In the genomic region with DNA sequence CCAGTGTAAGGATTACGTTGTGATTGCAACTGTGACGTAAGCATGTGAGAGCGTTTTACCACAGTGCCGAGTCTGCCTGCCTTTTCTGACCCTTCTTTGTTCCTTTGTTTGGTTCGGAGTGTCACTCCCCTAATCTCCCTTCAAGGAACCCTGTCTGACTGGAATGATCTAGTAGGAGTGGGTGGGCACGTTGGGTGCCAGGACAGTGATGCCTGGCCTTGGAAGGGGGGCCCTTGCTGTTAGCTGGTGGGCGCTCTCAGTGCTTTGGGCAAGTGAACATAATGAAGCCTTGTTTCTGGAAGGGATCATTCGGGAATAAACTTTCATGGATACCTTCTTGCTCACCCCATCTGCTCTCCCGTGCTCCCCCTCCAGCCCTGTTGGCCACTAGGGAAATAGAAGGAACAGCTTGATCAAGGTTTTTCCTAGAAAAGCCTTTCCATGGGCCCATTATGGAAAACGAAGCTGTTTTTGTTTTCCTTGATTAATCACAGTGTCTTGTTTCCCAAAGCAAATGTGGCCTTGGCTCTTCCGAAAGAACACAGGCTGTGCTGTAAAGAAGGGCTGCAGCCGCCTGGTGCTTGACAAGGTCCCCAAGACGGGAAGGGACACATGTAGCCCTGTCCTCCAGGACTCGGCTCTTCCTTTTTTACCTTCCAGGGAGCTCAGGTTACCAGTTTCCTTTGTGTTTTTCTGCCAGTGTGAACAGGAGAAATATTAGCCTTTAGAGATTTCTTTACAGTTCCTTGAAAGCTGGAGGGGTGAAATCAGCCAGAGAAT, we compare ENCODE assay signal across 21 cellular contexts.
A peak's percentile ranks its signal among the peaks of the same experiment; 100 is the strongest.
DNase-seq lines count a peak whose midpoint lies in the region; ATAC-seq and TF ChIP-seq lines count a peak whose summit lies in the region.
"Had no signal": no experiment of that assay in that cellular context is flagged by ENCODE, and none has a peak within 500 bp of the region (broad histone marks: within the 10 kb centered on the region; RNA-seq: fewer than 3 reads in every experiment).

No MANE protein-coding gene starts in this region.

- dilution Hi-C loops in IMR-90 (cut with HindIII; ENCODE audit: low sequenced_read_pairs, unreplicated experiment): no loop called here

- H3K79me1 ChIP-seq in IMR-90 (ENCODE audit: low read depth in 1 of 2, low read length in 2 of 2) (no peaks in the 10 kb centered on the region), neuronal stem cell (ENCODE audit: low read depth, low read length) (no peaks in the 10 kb centered on the region)

- peak overlapping the region; percentile 50 for H3K14ac ChIP-seq in IMR-90 (replicated peaks; ENCODE audit: low read depth, low read length)
- H3K14ac ChIP-seq in neuronal stem cell (ENCODE audit: low read length): no peak overlapping the region

- POLR2A ChIA-PET in Caco-2 (lab: Charles Lee) (no interaction called here), IMR-90 (lab: Charles Lee; ENCODE audit: unreplicated experiment) (no interaction called here), MCF 10A (lab: Yijun Ruan, JAX) (interaction anchor here (0.5 to 0.6 kb wide), 2 partner anchors 75 to 200 kb away, joined by 3 read pairs; no protein-coding TSS in a partner anchor)

- H3K4me3 Mint-ChIP-seq in Caco-2 (ENCODE audit: unreplicated experiment) (no peak overlapping the region), MCF 10A (ENCODE audit: unreplicated experiment) (no peak overlapping the region)
- H3K4me3 Mint-ChIP-seq: activated T-helper 17 cell treated with anti-CD3 and anti-CD28 coated beads, Interleukin-2, amount 50 U/mL, for 72 hours had no signal

- H2BK5ac ChIP-seq in IMR-90 (ENCODE audit: low read depth, low read length, poor library complexity, severe bottlenecking) (no peak overlapping the region), neuronal stem cell (ENCODE audit: low read length) (no peak overlapping the region)

- TF ChIP-seq POLR2A in IMR-90 (IDR thresholded peaks at IDR 0.05; ENCODE audit: low read depth, low read length) (no peak), suprapubic skin (IDR thresholded peaks at IDR 0.05) (no peak)

- CTCF ChIA-PET in Caco-2 (lab: Charles Lee) (interaction anchor here (1.3 kb wide), 1 partner anchor 209 kb away, joined by 3 read pairs; no protein-coding TSS in a partner anchor), IMR-90 (lab: Yijun Ruan, JAX) (no interaction called here), MCF 10A (lab: Yijun Ruan, JAX) (interaction anchor here (1.5 kb wide), 1 partner anchor 12 kb away, joined by 4 read pairs; no protein-coding TSS in a partner anchor)

- no peaks in the 10 kb centered on the region for H3K27me3 Mint-ChIP-seq in Caco-2 (ENCODE audit: insufficient read depth, unreplicated experiment)
- H3K27me3 Mint-ChIP-seq in MCF 10A (ENCODE audit: insufficient read depth, unreplicated experiment): no peaks in the 10 kb centered on the region
- H3K27me3 Mint-ChIP-seq: activated T-helper 17 cell treated with anti-CD3 and anti-CD28 coated beads, Interleukin-2, amount 50 U/mL, for 72 hours had no signal

- H4K20me1 ChIP-seq in IMR-90 (ENCODE audit: insufficient read depth, low read length) (no peaks in the 10 kb centered on the region), fibroblast of lung (ENCODE audit: control insufficient read depth, extremely low read depth, insufficient read depth, low read length) (no peaks in the 10 kb centered on the region)

- H4K8ac ChIP-seq in IMR-90 (ENCODE audit: low read depth in 2 of 2, low read length in 2 of 2) (peak overlapping the region; percentile 44 to 65; a peak in 2 of 4 replicates), neuronal stem cell (ENCODE audit: low read depth, low read length) (no peak overlapping the region)

- in situ Hi-C loops in IMR-90 (cut with MboI; ENCODE audit: low sequenced_read_pairs): no loop called here

- no peak overlapping the region for H2AK9ac ChIP-seq in IMR-90 (replicated peaks; ENCODE audit: low read depth, low read length, poor library complexity)

- no peak overlapping the region for H3K27ac ChIP-seq in IMR-90 (ENCODE audit: insufficient read depth, low read length)
- H3K27ac ChIP-seq in fibroblast of lung (ENCODE audit: insufficient read depth, low read length): no peak overlapping the region
- H3K27ac ChIP-seq in neuronal stem cell (replicated peaks; ENCODE audit: low read length): no peak overlapping the region
- H3K27ac ChIP-seq in suprapubic skin: no peak overlapping the region
- H3K27ac ChIP-seq: ovary had no signal

- H3K36me3 Mint-ChIP-seq in Caco-2 (ENCODE audit: insufficient read depth, unreplicated experiment): no peaks in the 10 kb centered on the region
- no peaks in the 10 kb centered on the region for H3K36me3 Mint-ChIP-seq in MCF 10A (ENCODE audit: insufficient read depth, unreplicated experiment)

- H3K9ac ChIP-seq in IMR-90 (ENCODE audit: low read depth, low read length) (no peak overlapping the region), fibroblast of lung (ENCODE audit: insufficient read depth, low read length) (no peak overlapping the region), neuronal stem cell (ENCODE audit: low read depth, low read length, poor library complexity) (no peak overlapping the region)

- H2BK20ac ChIP-seq in IMR-90 (ENCODE audit: low read depth, low read length): peak overlapping the region; percentile 82

- no peak overlapping the region; the same call in 1 of the 2 replicates for H3K18ac ChIP-seq in IMR-90 (ENCODE audit: low read depth, low read length)
- H3K18ac ChIP-seq in neuronal stem cell (ENCODE audit: low read length): peak overlapping the region; percentile 53

- no peak for TF ChIP-seq RAD21 in IMR-90 (IDR thresholded peaks at IDR 0.05; ENCODE audit: low read length)

- peak overlapping the region; percentile 61 for H3K4ac ChIP-seq in IMR-90 (ENCODE audit: low read depth, low read length)
- no peak overlapping the region for H3K4ac ChIP-seq in neuronal stem cell (ENCODE audit: low read length)

- H3K4me1 ChIP-seq in Caco-2: no peaks in the 10 kb centered on the region; the same call in 1 of the 2 replicates
- peaks cover 19% of the 10 kb centered on the region for H3K4me1 ChIP-seq in IMR-90 (ENCODE audit: control insufficient read depth, insufficient read depth, low read length)
- H3K4me1 ChIP-seq in fibroblast of lung (ENCODE audit: control insufficient read depth, extremely low read depth, insufficient read depth, low read length): peaks cover 14% of the 10 kb centered on the region
- H3K4me1 ChIP-seq in neuronal stem cell (ENCODE audit: control insufficient read depth in 2 of 2, insufficient read depth in 1 of 2, low read depth in 1 of 2, low read length in 2 of 2): peaks cover 10 to 21% of the 10 kb centered on the region in 2 donors
- H3K4me1 ChIP-seq in suprapubic skin: peaks cover 27% of the 10 kb centered on the region

- H3K4me3 ChIP-seq in Caco-2 (ENCODE audit: low read depth, low read length): no peak overlapping the region
- no peak overlapping the region for H3K4me3 ChIP-seq in IMR-90 (ENCODE audit: insufficient read depth, low read depth, low read length)
- no peak overlapping the region for H3K4me3 ChIP-seq in fibroblast of lung (replicated peaks in 1 of 4; ENCODE audit: control extremely low read depth in 1 of 4, insufficient read depth in 1 of 4, low read depth in 3 of 4, low read length in 4 of 4)
- no peak overlapping the region for H3K4me3 ChIP-seq in neuronal stem cell (ENCODE audit: low read length in 2 of 2)
- H3K4me3 ChIP-seq in suprapubic skin: no peak overlapping the region
- H3K4me3 ChIP-seq: ascending aorta, ovary had no signal

- peak overlapping the region; percentile 82 for H2AFZ ChIP-seq in IMR-90 (replicated peaks; ENCODE audit: low read length, poor library complexity)
- peak overlapping the region; percentile 53 for H2AFZ ChIP-seq in fibroblast of lung (ENCODE audit: low read length)
- H2AFZ ChIP-seq in neuronal stem cell (ENCODE audit: low read length): peak overlapping the region; percentile 92

- H2BK120ac ChIP-seq in IMR-90 (ENCODE audit: low read depth, low read length) (peak overlapping the region; percentile 79), neuronal stem cell (ENCODE audit: low read depth, low read length) (no peak overlapping the region)

- peak overlapping the region; percentile 70; the same call in 2 of the 3 replicates for H2BK15ac ChIP-seq in IMR-90 (ENCODE audit: low read depth, low read length)
- H2BK15ac ChIP-seq in neuronal stem cell (ENCODE audit: low read length): no peak overlapping the region

- H4K91ac ChIP-seq in IMR-90 (ENCODE audit: insufficient read depth, low read depth, low read length): peak overlapping the region; percentile 33; the same call in 1 of the 2 replicates
- H4K91ac ChIP-seq in neuronal stem cell (ENCODE audit: low read depth, low read length, poor library complexity): no peak overlapping the region

- H3K4me1 Mint-ChIP-seq in Caco-2 (ENCODE audit: low read depth, unreplicated experiment) (peaks cover 16% of the 10 kb centered on the region), MCF 10A (ENCODE audit: insufficient read depth, unreplicated experiment) (peaks cover 5% of the 10 kb centered on the region)
- H3K4me1 Mint-ChIP-seq: activated T-helper 17 cell treated with anti-CD3 and anti-CD28 coated beads, Interleukin-2, amount 50 U/mL, for 72 hours had no signal

- H3K56ac ChIP-seq in IMR-90 (ENCODE audit: extremely low read depth, insufficient read depth, low read length): no peak overlapping the region

- H2AK5ac ChIP-seq in IMR-90 (ENCODE audit: low read depth, low read length) (peak overlapping the region; percentile 82), neuronal stem cell (ENCODE audit: low read depth, low read length) (no peak overlapping the region)

- H4K5ac ChIP-seq in IMR-90 (ENCODE audit: low read depth, low read length): no peak overlapping the region

- no peak for ATAC-seq in IMR-90 (ENCODE audit: low read depth)
- ATAC-seq: activated T-helper 17 cell treated with anti-CD3 and anti-CD28 coated beads, Interleukin-2, amount 50 U/mL, for 72 hours; left colon had no signal

- H3K27me3 ChIP-seq in Caco-2 (replicated peaks; ENCODE audit: control insufficient read depth, insufficient read depth, low read length): no peaks in the 10 kb centered on the region
- no peaks in the 10 kb centered on the region for H3K27me3 ChIP-seq in IMR-90 (ENCODE audit: control insufficient read depth, insufficient read depth, low read length)
- H3K27me3 ChIP-seq in fibroblast of lung (ENCODE audit: control insufficient read depth, insufficient read depth, low read length): no peaks in the 10 kb centered on the region
- H3K27me3 ChIP-seq in neuronal stem cell (ENCODE audit: control insufficient read depth in 3 of 3, insufficient read depth in 3 of 3, low read depth in 1 of 3, low read length in 3 of 3): no peaks in the 10 kb centered on the region
- no peaks in the 10 kb centered on the region for H3K27me3 ChIP-seq in suprapubic skin
- H3K27me3 ChIP-seq: ascending aorta, ovary had no signal

- H3K4me2 ChIP-seq in IMR-90 (ENCODE audit: low read depth, low read length) (no peak overlapping the region), fibroblast of lung (ENCODE audit: extremely low read depth, insufficient read depth, low read length) (no peak overlapping the region), neuronal stem cell (ENCODE audit: insufficient read depth, low read length, poor library complexity, severe bottlenecking) (peak overlapping the region; percentile 19)

- H3K9me3 Mint-ChIP-seq in Caco-2 (ENCODE audit: unreplicated experiment): peaks cover 10% of the 10 kb centered on the region
- no peaks in the 10 kb centered on the region for H3K9me3 Mint-ChIP-seq in MCF 10A (ENCODE audit: unreplicated experiment)
- H3K9me3 Mint-ChIP-seq: activated T-helper 17 cell treated with anti-CD3 and anti-CD28 coated beads, Interleukin-2, amount 50 U/mL, for 72 hours had no signal

- H2BK12ac ChIP-seq in neuronal stem cell (ENCODE audit: low read length): no peak overlapping the region

- DNase-seq in Caco-2: no peak
- no peak for DNase-seq in IMR-90
- DNase-seq in fibroblast of lung (ENCODE audit: low read depth in 2 of 2): no peak
- peak; percentile 35 for DNase-seq in neuronal stem cell (ENCODE audit: low spot score)
- no peak for DNase-seq in suprapubic skin (ENCODE audit: low spot score in 2 of 2)
- DNase-seq in activated gamma-delta T cell treated with Interleukin-2 at 50 U/mL for 16 hours: no peak
- DNase-seq in T-helper 1 cell: no peak
- no peak for DNase-seq in MCF 10A (ENCODE audit: unreplicated experiment)
- DNase-seq: activated CD4-positive, alpha-beta T cell treated with anti-CD3 and anti-CD28 coated beads, Interleukin-2, amount 50 U/mL, for 48 hours; DMS153; effector memory CD4-positive, alpha-beta T cell; KG1; left colon; NCI-H1694; NCI-H82; RPMI8226; stimulated activated CD4-positive, alpha-beta T cell treated with anti-CD3 and anti-CD28 coated beads, Interleukin-2, amount 100 ng/mL, for 48 hours; T1000 had no signal

- intact Hi-C loops in Caco-2 (cut with micrococcal nuclease; ENCODE audit: unreplicated experiment) (no loop called here), IMR-90 (cut with micrococcal nuclease) (loop anchor here (10.0 kb wide), 1 partner anchor 318 kb away; a partner anchor contains a TSS), MCF 10A (cut with micrococcal nuclease) (no loop called here)

- H3K27ac Mint-ChIP-seq in Caco-2 (ENCODE audit: unreplicated experiment): peak overlapping the region; percentile 57
- no peak overlapping the region for H3K27ac Mint-ChIP-seq in MCF 10A (ENCODE audit: low read depth, unreplicated experiment)
- H3K27ac Mint-ChIP-seq: activated T-helper 17 cell treated with anti-CD3 and anti-CD28 coated beads, Interleukin-2, amount 50 U/mL, for 72 hours had no signal

- 0% methylated on average over 1 of the region's 14 CpGs; no CpG with 5 or more reads in 1 of the 2 experiments for WGBS in IMR-90 (ENCODE audit: extremely low coverage in 2 of 2, insufficient read length in 1 of 2), 2 experiments
- WGBS in neuronal stem cell (ENCODE audit: extremely low coverage in 2 of 2, insufficient read length in 2 of 2, insufficient replicate concordance in 1 of 2), 2 donors: no CpG with 5 or more reads among the region's 14 CpGs
- 70% methylated on average over 14 of the region's 14 CpGs for WGBS in suprapubic skin

- H3K36me3 ChIP-seq in Caco-2 (ENCODE audit: control insufficient read depth, insufficient read depth, low read length): no peaks in the 10 kb centered on the region
- H3K36me3 ChIP-seq in IMR-90 (ENCODE audit: control insufficient read depth, insufficient read depth, low read length): no peaks in the 10 kb centered on the region
- no peaks in the 10 kb centered on the region for H3K36me3 ChIP-seq in fibroblast of lung (ENCODE audit: control insufficient read depth, insufficient read depth, low read length)
- H3K36me3 ChIP-seq in neuronal stem cell (replicated peaks in 1 of 2; ENCODE audit: control insufficient read depth in 2 of 2, insufficient read depth in 2 of 2, low read length in 2 of 2): no peaks in the 10 kb centered on the region
- no peaks in the 10 kb centered on the region for H3K36me3 ChIP-seq in suprapubic skin
- H3K36me3 ChIP-seq: ascending aorta, ovary had no signal

- H3K9me1 ChIP-seq in IMR-90 (ENCODE audit: insufficient read depth, low read length): peaks cover 12% of the 10 kb centered on the region

- no peak overlapping the region for H3K23ac ChIP-seq in IMR-90 (ENCODE audit: low read depth, low read length)
- H3K23ac ChIP-seq in neuronal stem cell (ENCODE audit: low read depth, low read length, poor library complexity): no peak overlapping the region

- TF ChIP-seq CTCF in Caco-2 (IDR thresholded peaks at IDR 0.05; ENCODE audit: insufficient read depth in 1 of 2, low read depth in 1 of 2, low read length in 1 of 2, severe bottlenecking in 1 of 2, unreplicated experiment in 1 of 2) (no peak), IMR-90 (conservative IDR thresholded peaks at IDR 0.05; ENCODE audit: low read depth, low read length) (no peak), fibroblast of lung (conservative IDR thresholded peaks at IDR 0.05 in 1 of 2, IDR thresholded peaks at IDR 0.05 in 1 of 2; ENCODE audit: low read depth in 1 of 2, low read length in 2 of 2) (no peak), suprapubic skin (IDR thresholded peaks at IDR 0.05) (no peak), MCF 10A (IDR thresholded peaks at IDR 0.05; ENCODE audit: unreplicated experiment) (no peak)

- no peak for TF ChIP-seq EP300 in suprapubic skin (IDR thresholded peaks at IDR 0.05)

- no peaks in the 10 kb centered on the region for H3K79me2 ChIP-seq in fibroblast of lung (ENCODE audit: control insufficient read depth, insufficient read depth, low read length)

- BruUV-seq in Caco-2 (replicated peaks; lab: Mats Ljungman, UMichigan) (no TSS peak), IMR-90 (replicated peaks; lab: Mats Ljungman, UMichigan) (no TSS peak), MCF 10A (replicated peaks; lab: Mats Ljungman, UMichigan) (no TSS peak)

- H3K9me3 ChIP-seq in Caco-2: no peaks in the 10 kb centered on the region
- H3K9me3 ChIP-seq in IMR-90 (ENCODE audit: control insufficient read depth, insufficient read depth, low read length): no peaks in the 10 kb centered on the region
- no peaks in the 10 kb centered on the region for H3K9me3 ChIP-seq in fibroblast of lung (ENCODE audit: control insufficient read depth, insufficient read depth, low read depth, low read length)
- H3K9me3 ChIP-seq in neuronal stem cell (replicated peaks in 1 of 2; ENCODE audit: control insufficient read depth in 2 of 2, insufficient read depth in 1 of 2, low read depth in 1 of 2, low read length in 2 of 2): no peaks in the 10 kb centered on the region
- no peaks in the 10 kb centered on the region for H3K9me3 ChIP-seq in suprapubic skin
- H3K9me3 ChIP-seq: ascending aorta, ovary had no signal
